In genomic region chr12:118467576-118467975, GRCh38 we compare ENCODE assay signal across 31 cellular contexts.
"Had no signal": no experiment of that assay in that cellular context is flagged by ENCODE, and none has a peak within 500 bp of the region (broad histone marks: within the 10 kb centered on the region; RNA-seq: fewer than 3 reads in every experiment).

No MANE protein-coding gene starts in this region.

- H3K27me3 ChIP-seq: body of pancreas, cardiac muscle cell, left lung, right atrium auricular region, spleen, tibial nerve had no signal

- ATAC-seq: body of pancreas; effector memory CD8-positive, alpha-beta T cell; esophagus mucosa; left lung; lower lobe of right lung; naive thymus-derived CD8-positive, alpha-beta T cell had no signal

- H3K4me1 Mint-ChIP-seq: activated CD4-positive, alpha-beta T cell treated with anti-CD3 and anti-CD28 coated beads, Interleukin-2, amount 10 ng/mL, durations not matched to agents 24 days and 14 days; activated naive CD4-positive, alpha-beta T cell treated with anti-CD3 and anti-CD28 coated beads, Interleukin-2, amount 50 U/mL, for 24 hours; immature natural killer cell; naive thymus-derived CD8-positive, alpha-beta T cell had no signal

- H3K9me3 Mint-ChIP-seq: activated CD4-positive, alpha-beta T cell treated with anti-CD3 and anti-CD28 coated beads, Interleukin-2, amount 10 ng/mL, durations not matched to agents 24 days and 14 days; activated naive CD4-positive, alpha-beta T cell treated with anti-CD3 and anti-CD28 coated beads, Interleukin-2, amount 50 U/mL, for 24 hours; activated T-helper 2 cell treated with anti-CD3 and anti-CD28 coated beads, Interferon-gamma antibody, Interleukin-2, Interleukin-4, amounts not matched to agents 10 μg/mL and 5 μg/mL and 100 μg/mL, durations not matched to agents 14 hours and 24 hours and 36 hours; effector memory CD8-positive, alpha-beta T cell; immature natural killer cell; neural crest cell; T-helper 1 cell treated with Interleukin-12 subunit alpha and Interleukin-12 subunit beta and Interleukin-4 antibody, amounts not matched to agents 30 μg/mL and 1 μg/mL, for 36 hours had no signal

- H3K27ac ChIP-seq: body of pancreas, cardiac muscle cell, left lung, lower lobe of right lung, right atrium auricular region, spleen, tibial nerve, VCaP had no signal

- H3K36me3 Mint-ChIP-seq: activated CD4-positive, alpha-beta memory T cell treated with anti-CD3 and anti-CD28 coated beads for 36 hours; activated naive CD4-positive, alpha-beta T cell treated with anti-CD3 and anti-CD28 coated beads, Interleukin-2, amount 50 U/mL, for 24 hours; immature natural killer cell; naive thymus-derived CD8-positive, alpha-beta T cell had no signal

- H3K4me3 ChIP-seq: body of pancreas, cardiac muscle cell, left lung, lower lobe of right lung, right atrium auricular region, spleen, tibial nerve had no signal

- H3K27me3 Mint-ChIP-seq: activated CD4-positive, alpha-beta T cell treated with anti-CD3 and anti-CD28 coated beads, Interleukin-2, amount 10 ng/mL, durations not matched to agents 24 days and 14 days had no signal

- H3K9me3 ChIP-seq: body of pancreas, lower lobe of right lung, tibial nerve had no signal

- H3K27ac Mint-ChIP-seq: activated CD4-positive, alpha-beta memory T cell treated with anti-CD3 and anti-CD28 coated beads for 36 hours; activated CD4-positive, alpha-beta T cell treated with anti-CD3 and anti-CD28 coated beads, Interleukin-2, amount 10 ng/mL, durations not matched to agents 24 days and 14 days; activated naive CD4-positive, alpha-beta T cell treated with anti-CD3 and anti-CD28 coated beads, Interleukin-2, amount 50 U/mL, for 24 hours; activated T-helper 2 cell treated with anti-CD3 and anti-CD28 coated beads, Interferon-gamma antibody, Interleukin-2, Interleukin-4, amounts not matched to agents 10 μg/mL and 5 μg/mL and 100 μg/mL, durations not matched to agents 14 hours and 24 hours and 36 hours; effector memory CD8-positive, alpha-beta T cell; immature natural killer cell; naive thymus-derived CD8-positive, alpha-beta T cell; T-helper 1 cell treated with Interleukin-12 subunit alpha and Interleukin-12 subunit beta and Interleukin-4 antibody, amounts not matched to agents 30 μg/mL and 1 μg/mL, for 36 hours had no signal

- H3K4me3 Mint-ChIP-seq: activated CD4-positive, alpha-beta memory T cell treated with anti-CD3 and anti-CD28 coated beads for 36 hours; activated CD4-positive, alpha-beta T cell treated with anti-CD3 and anti-CD28 coated beads, Interleukin-2, amount 10 ng/mL, durations not matched to agents 24 days and 14 days; activated naive CD4-positive, alpha-beta T cell treated with anti-CD3 and anti-CD28 coated beads, Interleukin-2, amount 50 U/mL, for 24 hours; effector memory CD8-positive, alpha-beta T cell; immature natural killer cell; naive thymus-derived CD8-positive, alpha-beta T cell; neural crest cell; T-helper 1 cell treated with Interleukin-12 subunit alpha and Interleukin-12 subunit beta and Interleukin-4 antibody, amounts not matched to agents 30 μg/mL and 1 μg/mL, for 36 hours had no signal

- FAIRE-seq: endothelial cell of umbilical vein, TTC549 had no signal

- H3K36me3 ChIP-seq: cardiac muscle cell, left lung, lower lobe of right lung, right atrium auricular region, spleen, tibial nerve had no signal

- DNase-seq: activated CD4-positive, alpha-beta memory T cell treated with anti-CD3 and anti-CD28 coated beads for 36 hours; activated CD4-positive, alpha-beta T cell treated with anti-CD3 and anti-CD28 coated beads, Interleukin-2, amount 10 ng/mL, durations not matched to agents 24 days and 14 days; activated T-cell treated with anti-CD3 and anti-CD28 coated beads, Interleukin-2, amount 50 U/mL, for 48 hours; aorta; body of pancreas; cortex of kidney; effector memory CD8-positive, alpha-beta T cell; foreskin fibroblast; head of caudate nucleus; hypothalamus; immature natural killer cell; left lung; lower lobe of right lung; mesenchymal stem cell; naive thymus-derived CD8-positive, alpha-beta T cell; occipital lobe; spleen; stimulated activated CD4-positive, alpha-beta T cell treated with anti-CD3 and anti-CD28 coated beads, Interleukin-2, amount 100 ng/mL, for 48 hours; stimulated activated naive CD4-positive, alpha-beta T cell treated with Interleukin-2 at 50 U/mL for 16 hours; T-helper 9 cell had no signal

- H3K4me1 ChIP-seq: body of pancreas, left lung, lower lobe of right lung, right atrium auricular region, spleen, tibial nerve had no signal
